ENCODE assay signal across 16 cellular contexts in genomic region chr5:109863752-109864151, GRCh38.
DNase-seq lines count a peak whose midpoint lies in the region; ATAC-seq, FAIRE-seq and TF ChIP-seq lines count a peak whose summit lies in the region.
"Had no signal": no experiment of that assay in that cellular context is flagged by ENCODE, and none has a peak within 500 bp of the region (broad histone marks: within the 10 kb centered on the region; RNA-seq: fewer than 3 reads in every experiment).

No MANE protein-coding gene starts in this region.

- ATAC-seq in GM18505 (IDR thresholded peaks at IDR 0.05; ENCODE audit: unreplicated experiment) (peak; percentile 48), HG02678 (IDR thresholded peaks at IDR 0.05; ENCODE audit: unreplicated experiment) (peak; percentile 54), HG03039 (IDR thresholded peaks at IDR 0.05; ENCODE audit: unreplicated experiment) (no peak), GM21529 (IDR thresholded peaks at IDR 0.05; ENCODE audit: unreplicated experiment) (no peak)
- ATAC-seq: foreskin keratinocyte had no signal

- WGBS in prostate gland = 66% methylated on average over 1 of the region's 1 CpG

- H3K4me3 ChIP-seq in prostate gland = no peak overlapping the region
- H3K4me3 ChIP-seq: tibial nerve had no signal

- peak overlapping the region; percentile 38 for H3K27ac Mint-ChIP-seq in activated T-helper 1 cell treated with anti-CD3 and anti-CD28 coated beads, Interleukin-12 subunit alpha, Interleukin-12 subunit beta, Interleukin-2, Interleukin-4 antibody, amounts not matched to agents 30 ng/mL and 10 ng/mL and 1 ng/mL, durations not matched to agents 14 hours and 24 hours and 36 hours
- H3K27ac Mint-ChIP-seq: CD4-positive, alpha-beta memory T cell; IgD-negative memory B cell had no signal

- no peak overlapping the region for H3K4me3 Mint-ChIP-seq in activated T-helper 1 cell treated with anti-CD3 and anti-CD28 coated beads, Interleukin-12 subunit alpha, Interleukin-12 subunit beta, Interleukin-2, Interleukin-4 antibody, amounts not matched to agents 30 ng/mL and 10 ng/mL and 1 ng/mL, durations not matched to agents 14 hours and 24 hours and 36 hours
- H3K4me3 Mint-ChIP-seq: CD4-positive, alpha-beta memory T cell; IgD-negative memory B cell had no signal

- TF ChIP-seq CTCF in prostate gland (IDR thresholded peaks at IDR 0.05) = no peak

- intact Hi-C loops in activated T-helper 1 cell treated with anti-CD3 and anti-CD28 coated beads, Interleukin-12 subunit alpha, Interleukin-12 subunit beta, Interleukin-2, Interleukin-4 antibody, amounts not matched to agents 30 ng/mL and 10 ng/mL and 1 ng/mL, durations not matched to agents 14 hours and 24 hours and 36 hours (cut with micrococcal nuclease) = loop anchor here (1.0 to 5.0 kb wide), 4 partner anchors 76 to 225 kb away; partner anchors contain the start of gene MAN2A1
- intact Hi-C loops in prostate gland (cut with DNase I) = no loop called here

- no peaks in the 10 kb centered on the region for H3K4me1 ChIP-seq in prostate gland (replicated peaks)
- H3K4me1 ChIP-seq: tibial nerve had no signal

- no peaks in the 10 kb centered on the region for H3K9me3 Mint-ChIP-seq in activated T-helper 1 cell treated with anti-CD3 and anti-CD28 coated beads, Interleukin-12 subunit alpha, Interleukin-12 subunit beta, Interleukin-2, Interleukin-4 antibody, amounts not matched to agents 30 ng/mL and 10 ng/mL and 1 ng/mL, durations not matched to agents 14 hours and 24 hours and 36 hours
- H3K9me3 Mint-ChIP-seq: IgD-negative memory B cell had no signal

- DNase-seq in activated T-helper 1 cell treated with anti-CD3 and anti-CD28 coated beads, Interleukin-12 subunit alpha, Interleukin-12 subunit beta, Interleukin-2, Interleukin-4 antibody, amounts not matched to agents 30 ng/mL and 10 ng/mL and 1 ng/mL, durations not matched to agents 14 hours and 24 hours and 36 hours (ENCODE audit: low spot score) = no peak
- no peak for DNase-seq in prostate gland (ENCODE audit: low spot score)
- no peak for DNase-seq in NCI-H526 treated with DMSO at 0.1 percent for 48 hours (lab: John Stamatoyannopoulos, UW)
- DNase-seq: activated CD4-positive, alpha-beta T cell treated with anti-CD3 and anti-CD28 coated beads for 1 hour; CD4-positive, alpha-beta memory T cell; cortex of kidney; NCI-H1930; small intestine had no signal

- H3K27me3 Mint-ChIP-seq in activated T-helper 1 cell treated with anti-CD3 and anti-CD28 coated beads, Interleukin-12 subunit alpha, Interleukin-12 subunit beta, Interleukin-2, Interleukin-4 antibody, amounts not matched to agents 30 ng/mL and 10 ng/mL and 1 ng/mL, durations not matched to agents 14 hours and 24 hours and 36 hours (ENCODE audit: insufficient read depth) = no peaks in the 10 kb centered on the region
- H3K27me3 Mint-ChIP-seq: CD4-positive, alpha-beta memory T cell; IgD-negative memory B cell had no signal

- peaks cover 50% of the 10 kb centered on the region for H3K4me1 Mint-ChIP-seq in activated T-helper 1 cell treated with anti-CD3 and anti-CD28 coated beads, Interleukin-12 subunit alpha, Interleukin-12 subunit beta, Interleukin-2, Interleukin-4 antibody, amounts not matched to agents 30 ng/mL and 10 ng/mL and 1 ng/mL, durations not matched to agents 14 hours and 24 hours and 36 hours (ENCODE audit: low read depth)

- peaks cover 63% of the 10 kb centered on the region for H3K36me3 Mint-ChIP-seq in activated T-helper 1 cell treated with anti-CD3 and anti-CD28 coated beads, Interleukin-12 subunit alpha, Interleukin-12 subunit beta, Interleukin-2, Interleukin-4 antibody, amounts not matched to agents 30 ng/mL and 10 ng/mL and 1 ng/mL, durations not matched to agents 14 hours and 24 hours and 36 hours (ENCODE audit: low read depth)

- no peaks in the 10 kb centered on the region for H3K9me3 ChIP-seq in prostate gland
- H3K9me3 ChIP-seq: tibial nerve had no signal

- TF ChIP-seq POLR2A in GM18505 (IDR thresholded peaks at IDR 0.05; ENCODE audit: borderline replicate concordance, extremely low read depth, insufficient read depth, insufficient read length) = no peak
- no peak for TF ChIP-seq POLR2A in prostate gland (IDR thresholded peaks at IDR 0.05)

- H3K36me3 ChIP-seq in prostate gland = no peaks in the 10 kb centered on the region

- FAIRE-seq in islet of Langerhans (lab: Jason Lieb, UNC) = peak; percentile 58
- FAIRE-seq: small intestine had no signal

- no peaks in the 10 kb centered on the region for H3K27me3 ChIP-seq in prostate gland (replicated peaks; ENCODE audit: insufficient read depth)
- H3K27me3 ChIP-seq: foreskin keratinocyte, tibial nerve had no signal

- no peak overlapping the region for H3K27ac ChIP-seq in prostate gland
- H3K27ac ChIP-seq: foreskin keratinocyte, tibial nerve had no signal

Comparison
In these comparisons a context has a peak if more than half of its experiments do, and no peak if none do; other contexts are left out.
1. ATAC-seq: peak in GM18505 (single experiment) and HG02678 (single experiment); none in HG03039 (single experiment) and GM21529 (single experiment).